Comparison of ENCODE assay signal across 25 cellular contexts in the genomic region with DNA sequence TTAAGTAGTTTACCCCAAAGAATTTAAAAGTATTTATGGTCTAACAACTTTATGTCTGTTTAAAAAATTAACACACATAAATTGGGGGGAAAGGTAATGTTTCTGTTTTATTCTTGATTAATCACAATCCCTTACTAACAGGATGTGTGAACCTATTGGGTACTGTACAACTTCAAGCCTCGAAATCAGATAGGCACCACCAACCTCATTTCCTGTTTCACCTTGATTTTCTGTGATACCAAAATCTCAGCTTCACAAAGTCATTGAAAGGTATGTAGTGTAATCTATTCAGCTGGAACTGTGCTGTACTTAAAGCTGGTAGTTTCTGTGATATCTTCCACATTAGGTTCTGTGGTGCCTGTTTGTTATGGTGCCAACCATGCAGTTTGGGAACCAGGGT.
"Had no signal": no experiment of that assay in that cellular context is flagged by ENCODE, and none has a peak within 500 bp of the region (broad histone marks: within the 10 kb centered on the region; RNA-seq: fewer than 3 reads in every experiment).

No MANE protein-coding gene starts in this region.

- DNase-seq: effector memory CD4-positive, alpha-beta T cell; esophagus squamous epithelium; foreskin fibroblast; glutamatergic neuron; immature natural killer cell; kidney; left cardiac atrium; left ventricle myocardium inferior; lower lobe of right lung; psoas muscle; retina; right lobe of liver; stimulated activated CD4-positive, alpha-beta T cell treated with anti-CD3 and anti-CD28 coated beads, Interleukin-4, amount 100 ng/mL, for 1 hour; stimulated activated CD8-positive, alpha-beta memory T cell treated with anti-CD3 and anti-CD28 coated beads, Interleukin-4, amount 100 ng/mL, for 48 hours; stimulated activated naive CD8-positive, alpha-beta T cell treated with anti-CD3 and anti-CD28 coated beads, Interleukin-15, Interleukin-2, amounts not matched to agents 100 U/mL and 50 U/mL, for 24 hours; tibial artery; upper lobe of right lung had no signal

- H3K9me3 Mint-ChIP-seq: memory B cell; stimulated activated effector memory CD8-positive, alpha-beta T cell treated with anti-CD3 and anti-CD28 coated beads, Interleukin-12 subunit alpha, Interleukin-12 subunit beta, amount 100 ng/mL, for 72 hours had no signal

- H3K4me3 Mint-ChIP-seq: immature natural killer cell; memory B cell; mesothelial cell of epicardium; stimulated activated effector memory CD8-positive, alpha-beta T cell treated with anti-CD3 and anti-CD28 coated beads, Interleukin-12 subunit alpha, Interleukin-12 subunit beta, amount 100 ng/mL, for 72 hours had no signal

- ATAC-seq: gastroesophageal sphincter; left cardiac atrium; lower lobe of right lung; psoas muscle; right lobe of liver; stimulated activated effector memory CD8-positive, alpha-beta T cell treated with anti-CD3 and anti-CD28 coated beads, Interleukin-12 subunit alpha, Interleukin-12 subunit beta, amount 100 ng/mL, for 72 hours; stimulated activated naive CD8-positive, alpha-beta T cell treated with anti-CD3 and anti-CD28 coated beads, Interleukin-15, Interleukin-2, amounts not matched to agents 100 U/mL and 50 U/mL, for 24 hours; upper lobe of right lung had no signal

- H3K27ac Mint-ChIP-seq: mesothelial cell of epicardium; stimulated activated effector memory CD8-positive, alpha-beta T cell treated with anti-CD3 and anti-CD28 coated beads, Interleukin-12 subunit alpha, Interleukin-12 subunit beta, amount 100 ng/mL, for 72 hours had no signal

- FAIRE-seq: endometrium, kidney had no signal

- H3K27me3 Mint-ChIP-seq: memory B cell had no signal

- H3K27ac ChIP-seq: epithelial cell of prostate, esophagus squamous epithelium, gastroesophageal sphincter, left ventricle myocardium inferior, lower lobe of right lung, neutrophil, psoas muscle, right lobe of liver, tibial artery, upper lobe of right lung, vagina had no signal
